In genomic region chr14:101956179-101956885, GRCh38 we compare ENCODE assay signal across 15 cellular contexts. TPM values are rescaled to one million over a fixed set of nuclear protein-coding genes. Genes with fewer than 3 reads are reported as not detected.
DNase-seq lines count a peak whose midpoint lies in the region; ATAC-seq, FAIRE-seq and TF ChIP-seq lines count a peak whose summit lies in the region.
"Had no signal": no experiment of that assay in that cellular context is flagged by ENCODE, and none has a peak within 500 bp of the region (broad histone marks: within the 10 kb centered on the region; RNA-seq: fewer than 3 reads in every experiment).

No MANE protein-coding gene starts in this region.

- no peak for ATAC-seq in body of pancreas
- ATAC-seq: GM12878 had no signal

- no peak for TF ChIP-seq CTCF in kidney (IDR thresholded peaks at IDR 0.05; ENCODE audit: borderline replicate concordance, extremely low read depth, insufficient read depth)
- no peak for TF ChIP-seq CTCF in testis (IDR thresholded peaks at IDR 0.05)
- TF ChIP-seq CTCF in body of pancreas (IDR thresholded peaks at IDR 0.05), result no peak

- H3K4me3 ChIP-seq in kidney (ENCODE audit: low read length in 2 of 2) (no peak overlapping the region), testis (peak overlapping the region in 1 of 2 donors; percentile 27), body of pancreas (no peak overlapping the region)
- H3K4me3 ChIP-seq: GM12878 had no signal

- intact Hi-C loops in kidney (cut with DNase I), result no loop called here
- intact Hi-C loops in posterior vena cava (cut with DNase I), result loop anchor here in 1 of 2 donors (10.0 kb wide), 1 partner anchor 138 kb away; no protein-coding TSS in a partner anchor
- intact Hi-C loops in testis (cut with DNase I; ENCODE audit: low total_unique reads), result no loop called here
- intact Hi-C loops in body of pancreas (cut with DNase I), result loop anchor here (10.0 kb wide), 1 partner anchor 182 kb away; no protein-coding TSS in a partner anchor

- no peak for FAIRE-seq in kidney (lab: Jason Lieb, UNC)
- FAIRE-seq: A204.1, GM12878, GM18507 had no signal

- H3K36me3 ChIP-seq in kidney (ENCODE audit: control insufficient read depth in 1 of 2, insufficient read depth in 2 of 2, low read length in 2 of 2) (no peaks in the 10 kb centered on the region), testis (ENCODE audit: low read depth, missing control alignments) (no peaks in the 10 kb centered on the region), body of pancreas (replicated peaks in 1 of 2; ENCODE audit: insufficient read depth in 1 of 2, low read depth in 2 of 2) (no peaks in the 10 kb centered on the region)

- H3K27me3 ChIP-seq in testis (no peaks in the 10 kb centered on the region), body of pancreas (no peaks in the 10 kb centered on the region)

- TF ChIP-seq POLR2A in testis (IDR thresholded peaks at IDR 0.05), result no peak
- TF ChIP-seq POLR2A in body of pancreas (IDR thresholded peaks at IDR 0.05), result no peak

- WGBS in testis, 2 donors, result 77 to 79% methylated on average over 25 of the region's 25 CpGs
- WGBS in body of pancreas, 2 donors, result 85 to 87% methylated on average over 24 to 25 of the region's 25 CpGs

- no peak overlapping the region for H3K9ac ChIP-seq in kidney (ENCODE audit: low read length in 2 of 2)

- H3K4me1 ChIP-seq in kidney (ENCODE audit: control insufficient read depth in 1 of 2, insufficient read depth in 1 of 2, low read depth in 1 of 2, low read length in 2 of 2) (peaks cover 0 to 3% of the 10 kb centered on the region in 2 donors), testis (no peaks in the 10 kb centered on the region), body of pancreas (peaks cover 14% of the 10 kb centered on the region)

- no peaks in the 10 kb centered on the region for H3K9me3 ChIP-seq in kidney (ENCODE audit: control insufficient read depth in 1 of 2, low read length in 2 of 2)
- no peaks in the 10 kb centered on the region for H3K9me3 ChIP-seq in testis
- H3K9me3 ChIP-seq in body of pancreas, result no peaks in the 10 kb centered on the region

- no peak overlapping the region for H3K27ac ChIP-seq in kidney (ENCODE audit: low read depth in 2 of 2, low read length in 2 of 2)
- no peak overlapping the region for H3K27ac ChIP-seq in testis
- H3K27ac ChIP-seq in body of pancreas, result no peak overlapping the region

- peak; percentile 71 for DNase-seq in SK-N-DZ (ENCODE audit: low spot score)
- peak; percentile 62 for DNase-seq in kidney
- peak; percentile 55 for DNase-seq in posterior vena cava (ENCODE audit: low spot score)
- DNase-seq in testis, result no peak
- DNase-seq in NCI-H1092 (lab: John Stamatoyannopoulos, UW), result no peak
- DNase-seq in body of pancreas, result no peak
- no peak for DNase-seq in stimulated activated CD4-positive, alpha-beta T cell treated with anti-CD3 and anti-CD28 coated beads, Interleukin-15, amount 100 ng/mL, for 24 hours
- DNase-seq: C1 segment of cervical spinal cord; Calu3; CD4-positive, alpha-beta T cell; DMS79; H9 had no signal

RNA-seq across cellular contexts. Expression of gene DYNC1H1, which starts 8.0 kb away (rescaled TPM):
- polyA plus RNA-seq in SK-N-DZ (2014; cell fraction: cytosol; rRNA removed), result 86.0 and 102 TPM in 2 replicates
- 93.2 and 101 TPM in 2 replicates for polyA plus RNA-seq in SK-N-DZ (2014; cell fraction: nucleus; rRNA removed)
- 390 TPM for total RNA-seq in kidney
- 132 TPM for polyA plus RNA-seq in kidney (ENCODE audit: insufficient read depth, low read depth, low replicate concordance)
- total RNA-seq in posterior vena cava, result 100 to 1,000 TPM; 421 to 510 TPM
- 100 to 1,000 TPM; 538 to 691 TPM for total RNA-seq in testis
- polyA plus RNA-seq in testis (ENCODE audit: insufficient read depth, low read depth, low replicate concordance), result 313 TPM
- total RNA-seq in body of pancreas, result 100 to 1,000 TPM; 171 to 219 TPM

Comparison
In these comparisons a context has a peak if more than half of its experiments do, and no peak if none do; other contexts are left out.
1. DNase-seq: peak in SK-N-DZ (single experiment), kidney (single experiment) and posterior vena cava (single experiment); none in testis (single experiment), NCI-H1092 (single experiment), body of pancreas (0 of 4) and stimulated activated CD4-positive, alpha-beta T cell treated with anti-CD3 and anti-CD28 coated beads, Interleukin-15, amount 100 ng/mL, for 24 hours (single experiment).